ENCODE assay signal across 14 cellular contexts in genomic region chr4:10007772-10008171, GRCh38. TPM values are rescaled to one million over a fixed set of nuclear protein-coding genes. Genes with fewer than 3 reads are reported as not detected.
A peak's percentile ranks its signal among the peaks of the same experiment; 100 is the strongest.
DNase-seq lines count a peak whose midpoint lies in the region; ATAC-seq and TF ChIP-seq lines count a peak whose summit lies in the region.
"Had no signal": no experiment of that assay in that cellular context is flagged by ENCODE, and none has a peak within 500 bp of the region (broad histone marks: within the 10 kb centered on the region; RNA-seq: fewer than 3 reads in every experiment).

No MANE protein-coding gene starts in this region.

- H3K4me3 Mint-ChIP-seq in activated naive CD8-positive, alpha-beta T cell treated with anti-CD3 and anti-CD28 coated beads for 36 hours, result no peak overlapping the region
- H3K4me3 Mint-ChIP-seq in activated naive CD8-positive, alpha-beta T cell treated with anti-CD3 and anti-CD28 coated beads, Interleukin-2, amount 50 U/mL, for 24 hours, result no peak overlapping the region

- CTCF ChIA-PET in Panc1 (lab: Charles Lee), result no interaction called here

- no peaks in the 10 kb centered on the region for H3K27me3 Mint-ChIP-seq in activated naive CD8-positive, alpha-beta T cell treated with anti-CD3 and anti-CD28 coated beads for 36 hours
- no peaks in the 10 kb centered on the region for H3K27me3 Mint-ChIP-seq in activated naive CD8-positive, alpha-beta T cell treated with anti-CD3 and anti-CD28 coated beads, Interleukin-2, amount 50 U/mL, for 24 hours

- H3K27me3 ChIP-seq in Panc1 (ENCODE audit: control insufficient read depth, insufficient read depth, low read length), result no peaks in the 10 kb centered on the region
- no peaks in the 10 kb centered on the region for H3K27me3 ChIP-seq in thyroid gland
- H3K27me3 ChIP-seq: suprapubic skin had no signal

- POLR2A ChIA-PET in Panc1 (lab: Charles Lee), result no interaction called here

- in situ Hi-C loops in Panc1 (cut with HindIII; ENCODE audit: low pct_unique_long_range_greater_than_20kb, low sequenced_read_pairs), result no loop called here

- H3K27ac Mint-ChIP-seq in activated naive CD8-positive, alpha-beta T cell treated with anti-CD3 and anti-CD28 coated beads for 36 hours, result peak overlapping the region; percentile 4
- no peak overlapping the region for H3K27ac Mint-ChIP-seq in activated naive CD8-positive, alpha-beta T cell treated with anti-CD3 and anti-CD28 coated beads, Interleukin-2, amount 50 U/mL, for 24 hours

- H3K4me1 ChIP-seq in Panc1 (ENCODE audit: control insufficient read depth, insufficient read depth, low read length), result peaks cover 37% of the 10 kb centered on the region
- peaks cover 38 to 57% of the 10 kb centered on the region in 2 donors for H3K4me1 ChIP-seq in thyroid gland

- peak overlapping the region in 1 of 2 experiments; percentile 49; a peak in 2 of 4 replicates for H3K4me3 ChIP-seq in Panc1 (ENCODE audit: low read depth in 2 of 2, low read length in 2 of 2)
- no peak overlapping the region for H3K4me3 ChIP-seq in thyroid gland (replicated peaks in 1 of 3)
- H3K4me3 ChIP-seq: lung, skin epidermis, suprapubic skin had no signal

- H3K36me3 Mint-ChIP-seq in activated naive CD8-positive, alpha-beta T cell treated with anti-CD3 and anti-CD28 coated beads for 36 hours, result no peaks in the 10 kb centered on the region
- H3K36me3 Mint-ChIP-seq in activated naive CD8-positive, alpha-beta T cell treated with anti-CD3 and anti-CD28 coated beads, Interleukin-2, amount 50 U/mL, for 24 hours (ENCODE audit: low read depth), result no peaks in the 10 kb centered on the region

- H3K27ac ChIP-seq in Panc1 (ENCODE audit: low read length) (peak overlapping the region; percentile 85), thyroid gland (peak overlapping the region; percentile 93 to 98 (median 96))

- no peak for TF ChIP-seq CTCF in Panc1 (IDR thresholded peaks at IDR 0.05)
- no peak for TF ChIP-seq CTCF in thyroid gland (IDR thresholded peaks at IDR 0.05)

- intact Hi-C loops in Panc1 (cut with micrococcal nuclease; ENCODE audit: unreplicated experiment), result loop anchor here (1.0 kb wide), 1 partner anchor 128 kb away; no protein-coding TSS in a partner anchor
- intact Hi-C loops in thyroid gland (cut with DNase I), result no loop called here

- BruUV-seq in Panc1 (replicated peaks; lab: Mats Ljungman, UMichigan), result no TSS peak

- H3K9me3 Mint-ChIP-seq in activated naive CD8-positive, alpha-beta T cell treated with anti-CD3 and anti-CD28 coated beads for 36 hours, result no peaks in the 10 kb centered on the region
- H3K9me3 Mint-ChIP-seq in activated naive CD8-positive, alpha-beta T cell treated with anti-CD3 and anti-CD28 coated beads, Interleukin-2, amount 50 U/mL, for 24 hours, result no peaks in the 10 kb centered on the region

- H3K36me3 ChIP-seq in Panc1 (ENCODE audit: control insufficient read depth, insufficient read depth, low read length), result no peaks in the 10 kb centered on the region
- no peaks in the 10 kb centered on the region for H3K36me3 ChIP-seq in thyroid gland
- H3K36me3 ChIP-seq: suprapubic skin had no signal

- no peak for DNase-seq in activated naive CD8-positive, alpha-beta T cell treated with anti-CD3 and anti-CD28 coated beads for 36 hours
- DNase-seq in activated naive CD8-positive, alpha-beta T cell treated with anti-CD3 and anti-CD28 coated beads, Interleukin-2, amount 50 U/mL, for 24 hours, result no peak
- no peak for DNase-seq in Panc1 (ENCODE audit: low read depth, low spot score)
- DNase-seq in thyroid gland, result no peak
- DNase-seq in effector CD8-positive, alpha-beta T cell (lab: John Stamatoyannopoulos, UW), result no peak
- no peak for DNase-seq in COLO829 (ENCODE audit: low spot score)
- DNase-seq in NCI-H82 (lab: John Stamatoyannopoulos, UW), result no peak
- DNase-seq: activated naive CD4-positive, alpha-beta T cell treated with Interleukin-2 at 50 U/mL for 16 hours; NCI-H524 treated with DMSO at 0.1 percent for 48 hours; T-helper 9 cell had no signal

- peaks cover 46% of the 10 kb centered on the region for H3K4me1 Mint-ChIP-seq in activated naive CD8-positive, alpha-beta T cell treated with anti-CD3 and anti-CD28 coated beads for 36 hours
- peaks cover 47% of the 10 kb centered on the region for H3K4me1 Mint-ChIP-seq in activated naive CD8-positive, alpha-beta T cell treated with anti-CD3 and anti-CD28 coated beads, Interleukin-2, amount 50 U/mL, for 24 hours

- ATAC-seq in activated naive CD8-positive, alpha-beta T cell treated with anti-CD3 and anti-CD28 coated beads, Interleukin-2, amount 50 U/mL, for 24 hours, result no peak
- ATAC-seq in HG02759 (IDR thresholded peaks at IDR 0.05; ENCODE audit: unreplicated experiment) (peak; percentile 45), Panc1 (peak; percentile 53)

- TF ChIP-seq POLR2A in thyroid gland (IDR thresholded peaks at IDR 0.05), result no peak

- 75 to 82% methylated on average over 4 of the region's 4 CpGs for WGBS in thyroid gland, 2 donors

- no peaks in the 10 kb centered on the region for H3K9me3 ChIP-seq in Panc1 (ENCODE audit: control insufficient read depth, insufficient read depth, low read depth, low read length)
- H3K9me3 ChIP-seq in thyroid gland, result no peaks in the 10 kb centered on the region
- H3K9me3 ChIP-seq: suprapubic skin had no signal

RNA-seq across cellular contexts. Expression of gene SLC2A9, which starts 13.5 kb away (rescaled TPM):
- 1 to 10 TPM; 1.1 to 1.2 TPM for total RNA-seq in activated naive CD8-positive, alpha-beta T cell treated with anti-CD3 and anti-CD28 coated beads for 36 hours
- total RNA-seq in Panc1 (2021; ENCODE audit: unreplicated experiment) (3.5 TPM), thyroid gland (10 to 100 TPM in 1 of 4 donors, 1 to 10 TPM in 3; 5.0 to 21.2 (median 9.2) TPM)
- 3.5 TPM for polyA plus RNA-seq in Panc1 (2012; ENCODE audit: insufficient read length)
